In genomic region chr2:114728372-114728771, GRCh38 we compare ENCODE assay signal across 31 cellular contexts.
"Had no signal": no experiment of that assay in that cellular context is flagged by ENCODE, and none has a peak within 500 bp of the region (broad histone marks: within the 10 kb centered on the region; RNA-seq: fewer than 3 reads in every experiment).

No MANE protein-coding gene starts in this region.

- H3K9me3 ChIP-seq: adrenal gland, ascending aorta, body of pancreas, breast epithelium had no signal

- ATAC-seq: activated naive CD4-positive, alpha-beta T cell treated with anti-CD3 and anti-CD28 coated beads, Interleukin-2, amount 50 U/mL, for 72 hours; activated naive CD8-positive, alpha-beta T cell treated with anti-CD3 and anti-CD28 coated beads, Interleukin-2, amount 50 U/mL, for 24 hours; activated T-cell treated with anti-CD3 and anti-CD28 coated beads, Interleukin-2, amount 50 U/mL, for 4 hours; activated T-cell treated with anti-CD3 and anti-CD28 coated beads, Interleukin-2, amount 50 U/mL, for 72 hours; activated T-helper 17 cell treated with anti-CD3 and anti-CD28 coated beads, Interleukin-2, amount 50 U/mL, for 72 hours; body of pancreas had no signal

- H3K36me3 ChIP-seq: adrenal gland, ascending aorta, brain microvascular endothelial cell, breast epithelium, cardiac muscle cell had no signal

- H3K4me1 ChIP-seq: adrenal gland, ascending aorta, body of pancreas, breast epithelium had no signal

- DNase-seq: activated effector memory CD4-positive, alpha-beta T cell treated with anti-CD3 and anti-CD28 coated beads, Interleukin-2, amount 50 U/mL, for 16 hours; activated effector memory CD4-positive, alpha-beta T cell treated with Interleukin-2 at 50 U/mL for 16 hours; activated gamma-delta T cell; activated gamma-delta T cell treated with Interleukin-2 at 50 U/mL for 16 hours; activated naive CD4-positive, alpha-beta T cell; activated naive CD4-positive, alpha-beta T cell treated with anti-CD3 and anti-CD28 coated beads for 36 hours; activated naive CD4-positive, alpha-beta T cell treated with anti-CD3 and anti-CD28 coated beads, Interleukin-2, amount 10 ng/mL, durations not matched to agents 7 days and 5 days; activated naive CD4-positive, alpha-beta T cell treated with anti-CD3 and anti-CD28 coated beads, Interleukin-2, amount 50 U/mL, for 16 hours; activated naive CD4-positive, alpha-beta T cell treated with Interleukin-2 at 50 U/mL for 16 hours; activated naive CD8-positive, alpha-beta T cell treated with anti-CD3 and anti-CD28 coated beads for 36 hours; activated naive CD8-positive, alpha-beta T cell treated with anti-CD3 and anti-CD28 coated beads, Interleukin-2, amount 10 ng/mL, durations not matched to agents 7 days and 5 days; activated naive CD8-positive, alpha-beta T cell treated with anti-CD3 and anti-CD28 coated beads, Interleukin-2, amount 50 U/mL, for 24 hours; activated T-cell treated with anti-CD3 and anti-CD28 coated beads, Interleukin-2, amount 50 U/mL, for 1 hour; activated T-cell treated with anti-CD3 and anti-CD28 coated beads, Interleukin-2, amount 50 U/mL, for 24 hours; activated T-cell treated with anti-CD3 and anti-CD28 coated beads, Interleukin-2, amount 50 U/mL, for 4 hours; activated T-cell treated with anti-CD3 and anti-CD28 coated beads, Interleukin-2, amount 50 U/mL, for 48 hours; activated T-cell treated with anti-CD3 and anti-CD28 coated beads, Interleukin-2, amount 50 U/mL, for 72 hours; adrenal gland; amniotic stem cell; aorta; body of pancreas; brain microvascular endothelial cell; central memory CD4-positive, alpha-beta T cell; cerebellar nuclear complex had no signal

- H3K4me3 ChIP-seq: adrenal gland, ascending aorta, body of pancreas, breast epithelium, cardiac muscle cell had no signal

- H3K27ac ChIP-seq: adrenal gland, ascending aorta, body of pancreas, brain microvascular endothelial cell, breast epithelium, cardiac muscle cell had no signal

- H3K27me3 ChIP-seq: adrenal gland, ascending aorta, body of pancreas, brain microvascular endothelial cell, breast epithelium, cardiac muscle cell had no signal

- FAIRE-seq: astrocyte, bronchial epithelial cell had no signal
